Comparison of ENCODE assay signal across 24 cellular contexts in genomic region chr1:214463596-214463995, GRCh38.
DNase-seq lines count a peak whose midpoint lies in the region; FAIRE-seq and TF ChIP-seq lines count a peak whose summit lies in the region.
"Had no signal": no experiment of that assay in that cellular context is flagged by ENCODE, and none has a peak within 500 bp of the region (broad histone marks: within the 10 kb centered on the region; RNA-seq: fewer than 3 reads in every experiment).

No MANE protein-coding gene starts in this region.

- intact Hi-C loops in mammary epithelial cell (cut with micrococcal nuclease): no loop called here

- peaks cover 51% of the 10 kb centered on the region for H3K4me1 ChIP-seq in mammary epithelial cell (ENCODE audit: insufficient read depth, low read length)
- H3K4me1 ChIP-seq in mesodermal cell (ENCODE audit: control insufficient read depth, insufficient read depth, low read length, poor library complexity, severe bottlenecking): peaks cover 22% of the 10 kb centered on the region

- no peak for TF ChIP-seq POLR2A in H54 (IDR thresholded peaks at IDR 0.05; ENCODE audit: low read depth, low read length)

- H3K36me3 Mint-ChIP-seq in progenitor cell of endocrine pancreas (ENCODE audit: insufficient read depth): peaks cover 7% of the 10 kb centered on the region
- H3K36me3 Mint-ChIP-seq: activated naive CD4-positive, alpha-beta T cell treated with anti-CD3 and anti-CD28 coated beads, Interleukin-2, amount 50 U/mL, for 24 hours had no signal

- peak overlapping the region; percentile 15 for H3K9ac ChIP-seq in mammary epithelial cell (ENCODE audit: insufficient read depth, low read length)

- no peaks in the 10 kb centered on the region for H3K27me3 Mint-ChIP-seq in progenitor cell of endocrine pancreas
- H3K27me3 Mint-ChIP-seq: activated CD4-positive, alpha-beta T cell treated with anti-CD3 and anti-CD28 coated beads, Interleukin-2, amount 10 ng/mL, durations not matched to agents 24 days and 14 days; type B pancreatic cell had no signal

- H3K27me3 ChIP-seq in mammary epithelial cell (ENCODE audit: insufficient read depth, low read length): no peaks in the 10 kb centered on the region
- H3K27me3 ChIP-seq: heart right ventricle, MG63, sigmoid colon had no signal

- no peak overlapping the region for H3K27ac Mint-ChIP-seq in progenitor cell of endocrine pancreas
- H3K27ac Mint-ChIP-seq: activated naive CD4-positive, alpha-beta T cell treated with anti-CD3 and anti-CD28 coated beads, Interleukin-2, amount 50 U/mL, for 24 hours; CD4-positive, alpha-beta T cell; type B pancreatic cell had no signal

- H3K4me2 ChIP-seq in mammary epithelial cell (ENCODE audit: insufficient read depth, low read depth, low read length): no peak overlapping the region

- no peaks in the 10 kb centered on the region for H4K20me1 ChIP-seq in mammary epithelial cell (ENCODE audit: insufficient read depth, low read length)

- CTCF ChIA-PET in mammary epithelial cell (lab: Charles Lee; ENCODE audit: low non-redundant PET): interaction anchor here (0.7 kb wide), 1 partner anchor 26 kb away, joined by 3 read pairs; no protein-coding TSS in a partner anchor

- H2AFZ ChIP-seq in mammary epithelial cell (ENCODE audit: low read depth, low read length): no peak overlapping the region

- H3K4me3 ChIP-seq in mammary epithelial cell (replicated peaks in 1 of 3; ENCODE audit: insufficient read depth in 1 of 3, low read depth in 2 of 3, low read length in 3 of 3) (no peak overlapping the region), mesodermal cell (ENCODE audit: extremely low read depth, insufficient read depth, low read length, poor library complexity, severe bottlenecking) (no peak overlapping the region)
- H3K4me3 ChIP-seq: heart right ventricle, MG63, sigmoid colon had no signal

- H3K9me3 ChIP-seq in mammary epithelial cell (replicated peaks; ENCODE audit: insufficient read depth, low read length): no peaks in the 10 kb centered on the region
- H3K9me3 ChIP-seq in mesodermal cell (ENCODE audit: control insufficient read depth, low read length): no peaks in the 10 kb centered on the region
- H3K9me3 ChIP-seq: heart right ventricle, MG63, sigmoid colon had no signal

- DNase-seq in NCI-H82 (lab: John Stamatoyannopoulos, UW) (peak; percentile 52), NCI-H82 treated with DMSO at 0.1 percent for 48 hours (lab: John Stamatoyannopoulos, UW; ENCODE audit: unreplicated experiment) (no peak), mammary epithelial cell (no peak), H54 (ENCODE audit: insufficient read length, low spot score) (no peak), SW480 (ENCODE audit: low spot score) (no peak), NAMALWA (ENCODE audit: low spot score) (no peak), progenitor cell of endocrine pancreas (ENCODE audit: low spot score, unreplicated experiment) (no peak)
- DNase-seq: 8988T; activated CD4-positive, alpha-beta T cell treated with anti-CD3 and anti-CD28 coated beads, Interleukin-2, amount 10 ng/mL, durations not matched to agents 24 days and 14 days; CD4-positive, alpha-beta T cell; heart right ventricle; IMR-90; left ventricle myocardium superior; MG63; NCI-H1417; NCI-H2107; NCI-H510A; sigmoid colon; T-helper 2 cell had no signal

- TF ChIP-seq CTCF in mammary epithelial cell (conservative IDR thresholded peaks at IDR 0.05 in 1 of 2, IDR thresholded peaks at IDR 0.05 in 1 of 2; ENCODE audit: extremely low read depth in 1 of 2, insufficient read depth in 1 of 2, low read depth in 1 of 2, low read length in 2 of 2): no peak
- TF ChIP-seq CTCF in progenitor cell of endocrine pancreas (IDR thresholded peaks at IDR 0.05; ENCODE audit: unreplicated experiment): no peak

- H3K4me3 Mint-ChIP-seq in progenitor cell of endocrine pancreas (ENCODE audit: low read depth): no peak overlapping the region
- H3K4me3 Mint-ChIP-seq: activated CD4-positive, alpha-beta T cell treated with anti-CD3 and anti-CD28 coated beads, Interleukin-2, amount 10 ng/mL, durations not matched to agents 24 days and 14 days; activated naive CD4-positive, alpha-beta T cell treated with anti-CD3 and anti-CD28 coated beads, Interleukin-2, amount 50 U/mL, for 24 hours; CD4-positive, alpha-beta T cell; central memory CD8-positive, alpha-beta T cell; type B pancreatic cell had no signal

- H3K79me2 ChIP-seq in mammary epithelial cell (ENCODE audit: insufficient read depth, low read length): peaks cover 93% of the 10 kb centered on the region

- dilution Hi-C loops in mammary epithelial cell (cut with HindIII; ENCODE audit: low sequenced_read_pairs): no loop called here

- H3K27ac ChIP-seq in mammary epithelial cell (ENCODE audit: insufficient read depth, low read depth, low read length) (peak overlapping the region; percentile 21), mesodermal cell (ENCODE audit: low read depth, low read length, severe bottlenecking) (peak overlapping the region; percentile 19)
- H3K27ac ChIP-seq: heart right ventricle, sigmoid colon, VCaP had no signal

- 40% methylated on average over 2 of the region's 2 CpGs for WGBS in mammary epithelial cell (ENCODE audit: low coverage, missing lambda C conversion rate)
- 80 to 82% methylated on average over 1 to 2 of the region's 2 CpGs for WGBS in mesodermal cell (ENCODE audit: insufficient coverage in 2 of 2), 2 experiments

- no peaks in the 10 kb centered on the region for H3K9me3 Mint-ChIP-seq in progenitor cell of endocrine pancreas (ENCODE audit: low read depth)
- H3K9me3 Mint-ChIP-seq: activated CD4-positive, alpha-beta T cell treated with anti-CD3 and anti-CD28 coated beads, Interleukin-2, amount 10 ng/mL, durations not matched to agents 24 days and 14 days; activated naive CD4-positive, alpha-beta T cell treated with anti-CD3 and anti-CD28 coated beads, Interleukin-2, amount 50 U/mL, for 24 hours; CD4-positive, alpha-beta T cell; central memory CD8-positive, alpha-beta T cell; type B pancreatic cell had no signal

- H3K36me3 ChIP-seq in mammary epithelial cell (ENCODE audit: insufficient read depth, low read length) (peaks cover 7% of the 10 kb centered on the region), mesodermal cell (ENCODE audit: control insufficient read depth, insufficient read depth, low read length) (peaks cover 25% of the 10 kb centered on the region)
- H3K36me3 ChIP-seq: sigmoid colon had no signal

- no TSS peak for BruUV-seq in mammary epithelial cell (replicated peaks; lab: Mats Ljungman, UMichigan)

- no peak for FAIRE-seq in H54 (lab: Jason Lieb, UNC)

- in situ Hi-C loops in mammary epithelial cell (cut with MboI; ENCODE audit: low sequenced_read_pairs in 2 of 2): no loop called here

- peaks cover 28% of the 10 kb centered on the region for H3K4me1 Mint-ChIP-seq in progenitor cell of endocrine pancreas (ENCODE audit: low read depth)
- H3K4me1 Mint-ChIP-seq: activated naive CD4-positive, alpha-beta T cell treated with anti-CD3 and anti-CD28 coated beads, Interleukin-2, amount 50 U/mL, for 24 hours; central memory CD8-positive, alpha-beta T cell had no signal
